In the genomic region with DNA sequence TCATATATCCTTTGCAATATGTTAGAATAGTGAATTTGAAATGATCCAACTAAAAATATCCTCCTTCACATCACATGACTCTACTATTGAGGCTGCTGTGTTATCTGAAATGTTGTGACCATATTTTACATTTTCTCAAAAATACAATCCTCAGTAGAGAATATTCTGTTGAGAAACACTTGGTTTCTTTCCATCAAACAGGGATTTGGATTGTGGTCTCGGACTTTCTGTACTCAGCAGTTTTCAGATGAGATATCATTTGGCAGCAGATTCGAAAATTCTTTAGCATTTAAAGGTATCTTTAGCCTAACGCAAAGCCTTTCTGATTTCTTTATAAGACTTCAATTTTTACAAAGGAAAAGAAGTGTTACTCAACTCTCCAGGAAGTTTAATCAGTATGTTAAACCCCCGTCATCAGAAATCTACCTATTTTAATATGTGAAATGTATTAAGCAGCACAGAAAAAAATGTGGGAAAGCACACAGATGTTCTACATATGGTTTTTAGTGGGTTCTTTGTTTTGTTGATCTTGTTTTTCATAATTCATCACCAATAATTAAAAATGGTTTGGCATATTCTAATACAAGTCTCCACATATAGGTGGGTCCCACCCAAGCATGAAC, we compare ENCODE assay signal across 23 cellular contexts. TPM values are rescaled to one million over a fixed set of nuclear protein-coding genes. Genes with fewer than 3 reads are reported as not detected.
"Had no signal": no experiment of that assay in that cellular context is flagged by ENCODE, and none has a peak within 500 bp of the region (broad histone marks: within the 10 kb centered on the region; RNA-seq: fewer than 3 reads in every experiment).

No MANE protein-coding gene starts in this region.

- H3K36me3 ChIP-seq: heart right ventricle, tibial nerve had no signal

- H3K4me1 Mint-ChIP-seq: activated CD4-positive, alpha-beta T cell treated with anti-CD3 and anti-CD28 coated beads, Interleukin-2, amount 10 ng/mL, durations not matched to agents 24 days and 14 days; activated naive CD8-positive, alpha-beta T cell treated with anti-CD3 and anti-CD28 coated beads for 36 hours; activated T-helper 17 cell treated with anti-CD3 and anti-CD28 coated beads, Interleukin-2, amount 50 U/mL, for 72 hours; immature natural killer cell; naive thymus-derived CD4-positive, alpha-beta T cell; T-cell had no signal

- H3K27ac Mint-ChIP-seq: activated CD4-positive, alpha-beta T cell treated with anti-CD3 and anti-CD28 coated beads, Interleukin-2, amount 10 ng/mL, durations not matched to agents 24 days and 14 days; activated CD8-positive, alpha-beta T cell treated with anti-CD3 and anti-CD28 coated beads for 36 hours; activated naive CD8-positive, alpha-beta T cell treated with anti-CD3 and anti-CD28 coated beads for 36 hours; activated T-helper 17 cell treated with anti-CD3 and anti-CD28 coated beads, Interleukin-2, amount 50 U/mL, for 72 hours; immature natural killer cell; naive thymus-derived CD4-positive, alpha-beta T cell; T-cell had no signal

- H3K27ac ChIP-seq: heart right ventricle, parathyroid adenoma, tibial nerve had no signal

- H3K4me1 ChIP-seq: heart right ventricle, tibial nerve had no signal

- DNase-seq: activated CD4-positive, alpha-beta T cell treated with anti-CD3 and anti-CD28 coated beads, Interleukin-2, amount 10 ng/mL, durations not matched to agents 24 days and 14 days; activated CD4-positive, CD25-positive, alpha-beta regulatory T cell; activated CD8-positive, alpha-beta T cell treated with anti-CD3 and anti-CD28 coated beads for 36 hours; activated naive CD4-positive, alpha-beta T cell; activated naive CD8-positive, alpha-beta T cell treated with anti-CD3 and anti-CD28 coated beads for 36 hours; activated T-cell treated with anti-CD3 and anti-CD28 coated beads, Interleukin-2, amount 50 U/mL, for 1 hour; anterior cingulate cortex; effector CD4-positive, alpha-beta T cell; heart right ventricle; immature natural killer cell; left ventricle myocardium superior; mucosa of descending colon; naive thymus-derived CD4-positive, alpha-beta T cell; SK-N-SH; stimulated activated CD4-positive, alpha-beta T cell treated with anti-CD3 and anti-CD28 coated beads, Interleukin-12 subunit alpha, Interleukin-12 subunit beta, amount 100 ng/mL, for 4 hours; stimulated activated CD4-positive, alpha-beta T cell treated with anti-CD3 and anti-CD28 coated beads, Interleukin-1b, Interleukin-23, amount 100 ng/mL, for 48 hours; stimulated activated CD8-positive, alpha-beta memory T cell treated with anti-CD3 and anti-CD28 coated beads, Interleukin-4, amount 100 ng/mL, for 48 hours; stimulated activated naive CD4-positive, alpha-beta T cell; T-cell; T-helper 9 cell had no signal

- H3K4me3 ChIP-seq: heart right ventricle, mucosa of descending colon, tibial nerve had no signal

- H3K9me3 Mint-ChIP-seq: activated CD4-positive, alpha-beta T cell treated with anti-CD3 and anti-CD28 coated beads, Interleukin-2, amount 10 ng/mL, durations not matched to agents 24 days and 14 days; activated CD8-positive, alpha-beta T cell treated with anti-CD3 and anti-CD28 coated beads for 36 hours; activated naive CD8-positive, alpha-beta T cell treated with anti-CD3 and anti-CD28 coated beads for 36 hours; activated T-helper 17 cell treated with anti-CD3 and anti-CD28 coated beads, Interleukin-2, amount 50 U/mL, for 72 hours; naive thymus-derived CD4-positive, alpha-beta T cell; T-cell had no signal

- H3K4me3 Mint-ChIP-seq: activated CD4-positive, alpha-beta T cell treated with anti-CD3 and anti-CD28 coated beads, Interleukin-2, amount 10 ng/mL, durations not matched to agents 24 days and 14 days; activated CD8-positive, alpha-beta T cell treated with anti-CD3 and anti-CD28 coated beads for 36 hours; activated naive CD8-positive, alpha-beta T cell treated with anti-CD3 and anti-CD28 coated beads for 36 hours; activated T-helper 17 cell treated with anti-CD3 and anti-CD28 coated beads, Interleukin-2, amount 50 U/mL, for 72 hours; immature natural killer cell; naive thymus-derived CD4-positive, alpha-beta T cell; T-cell had no signal

- H3K36me3 Mint-ChIP-seq: activated naive CD8-positive, alpha-beta T cell treated with anti-CD3 and anti-CD28 coated beads for 36 hours; immature natural killer cell; naive thymus-derived CD4-positive, alpha-beta T cell; T-cell had no signal

- H3K27me3 ChIP-seq: heart right ventricle, tibial nerve had no signal

- ATAC-seq: activated CD8-positive, alpha-beta T cell treated with anti-CD3 and anti-CD28 coated beads for 36 hours; activated T-helper 17 cell treated with anti-CD3 and anti-CD28 coated beads, Interleukin-2, amount 50 U/mL, for 72 hours; left ventricle myocardium superior; mucosa of descending colon; naive thymus-derived CD4-positive, alpha-beta T cell; T-cell had no signal

- H3K9me3 ChIP-seq: heart right ventricle, mucosa of descending colon, SK-N-SH, tibial nerve had no signal

RNA-seq across cellular contexts. Expression of gene ANXA3, which starts 55.4 kb away (rescaled TPM):
- total RNA-seq: activated T-helper 17 cell treated with anti-CD3 and anti-CD28 coated beads, Interleukin-2, amount 50 U/mL, for 72 hours had no signal
- polyA plus RNA-seq: immature natural killer cell; naive thymus-derived CD4-positive, alpha-beta T cell had no signal
